11 cellular contexts compared by ENCODE assay signal in genomic region chr12:106851306-106851705, GRCh38.
"Had no signal": no experiment of that assay in that cellular context is flagged by ENCODE, and none has a peak within 500 bp of the region (broad histone marks: within the 10 kb centered on the region; RNA-seq: fewer than 3 reads in every experiment).

No MANE protein-coding gene starts in this region.

- H3K4me3 ChIP-seq: GM23248, GM23338, HAP-1 had no signal

- H3K4me1 ChIP-seq: HAP-1 had no signal

- DNase-seq: GM23248, GOT3, H7, H9, HCEC 1CT, HFFc6 had no signal

- H3K27ac ChIP-seq: GM23248 had no signal

- ATAC-seq: GM23338, HCT116 had no signal

- H3K9ac ChIP-seq: GM23248 had no signal

- H2AFZ ChIP-seq: GM23248, GM23338 had no signal

- FAIRE-seq: H1, H54 had no signal

- H3K4me2 ChIP-seq: GM23338 had no signal

- H3K9me3 ChIP-seq: HAP-1 had no signal
